1 cellular context compared by ENCODE assay signal in genomic region chr11:64919627-64920026, GRCh38.
TF ChIP-seq lines count a peak whose summit lies in the region.

No MANE protein-coding gene starts in this region.

TF ChIP-seq in HepG2, 621 proteins besides CTCF, POLR2A, EP300 and RAD21:
- TF ChIP-seq MLX (CRISPR knock-in tag; IDR thresholded peaks at IDR 0.05), result no peak
- no peak for TF ChIP-seq SP2 (CRISPR knock-in tag; IDR thresholded peaks at IDR 0.05)
- TF ChIP-seq ISL2 (CRISPR knock-in tag; IDR thresholded peaks at IDR 0.05), result no peak
- TF ChIP-seq HINFP (CRISPR knock-in tag; IDR thresholded peaks at IDR 0.05; ENCODE audit: low read depth), result no peak
- no peak for TF ChIP-seq GABPB1 (CRISPR knock-in tag; IDR thresholded peaks at IDR 0.05)
- no peak for TF ChIP-seq ZNF530 (CRISPR knock-in tag; IDR thresholded peaks at IDR 0.05; ENCODE audit: low read depth)
- no peak for TF ChIP-seq STAG1 (CRISPR knock-in tag; IDR thresholded peaks at IDR 0.05)
- no peak for TF ChIP-seq ZNF367 (CRISPR knock-in tag; IDR thresholded peaks at IDR 0.05; ENCODE audit: borderline replicate concordance)
- no peak for TF ChIP-seq CBFB (CRISPR knock-in tag; IDR thresholded peaks at IDR 0.05)
